ENCODE assay signal across 1 cellular context in the genomic region with DNA sequence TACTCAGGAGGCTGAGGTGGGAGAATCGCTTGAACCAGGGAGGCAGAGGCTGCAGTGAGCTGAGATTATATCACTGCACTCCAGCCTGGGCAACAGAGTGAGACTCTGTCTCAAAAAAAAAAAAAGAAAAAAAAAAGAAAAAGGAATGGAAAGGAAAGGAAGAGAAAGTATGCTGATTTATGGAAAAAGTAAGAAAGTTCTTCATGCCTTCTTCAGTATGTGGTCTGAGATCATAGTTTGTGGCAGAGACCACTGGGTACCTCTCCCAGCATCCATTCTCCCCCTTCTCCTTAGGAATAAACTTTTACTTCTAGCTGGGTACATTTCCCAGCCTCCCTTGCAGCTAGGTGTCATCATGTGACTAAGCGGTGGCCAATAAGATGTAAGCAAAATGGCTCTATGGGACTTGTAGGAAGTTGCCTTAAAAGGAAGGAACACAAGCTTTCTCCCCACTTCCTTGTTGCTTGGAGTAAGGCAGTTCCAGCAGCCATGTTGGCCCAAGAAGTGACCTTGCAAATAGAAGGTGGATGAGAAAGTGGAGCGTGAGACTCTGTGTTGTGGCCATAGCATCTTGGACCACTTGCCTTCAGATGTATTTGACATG.
A peak's percentile ranks its signal among the peaks of the same experiment; 100 is the strongest.
TF ChIP-seq lines count a peak whose summit lies in the region.

No MANE protein-coding gene starts in this region.

TF ChIP-seq in GM12878, 131 proteins besides CTCF, POLR2A, EP300 and RAD21 (continued from another document):
- TF ChIP-seq, protein P1, sequence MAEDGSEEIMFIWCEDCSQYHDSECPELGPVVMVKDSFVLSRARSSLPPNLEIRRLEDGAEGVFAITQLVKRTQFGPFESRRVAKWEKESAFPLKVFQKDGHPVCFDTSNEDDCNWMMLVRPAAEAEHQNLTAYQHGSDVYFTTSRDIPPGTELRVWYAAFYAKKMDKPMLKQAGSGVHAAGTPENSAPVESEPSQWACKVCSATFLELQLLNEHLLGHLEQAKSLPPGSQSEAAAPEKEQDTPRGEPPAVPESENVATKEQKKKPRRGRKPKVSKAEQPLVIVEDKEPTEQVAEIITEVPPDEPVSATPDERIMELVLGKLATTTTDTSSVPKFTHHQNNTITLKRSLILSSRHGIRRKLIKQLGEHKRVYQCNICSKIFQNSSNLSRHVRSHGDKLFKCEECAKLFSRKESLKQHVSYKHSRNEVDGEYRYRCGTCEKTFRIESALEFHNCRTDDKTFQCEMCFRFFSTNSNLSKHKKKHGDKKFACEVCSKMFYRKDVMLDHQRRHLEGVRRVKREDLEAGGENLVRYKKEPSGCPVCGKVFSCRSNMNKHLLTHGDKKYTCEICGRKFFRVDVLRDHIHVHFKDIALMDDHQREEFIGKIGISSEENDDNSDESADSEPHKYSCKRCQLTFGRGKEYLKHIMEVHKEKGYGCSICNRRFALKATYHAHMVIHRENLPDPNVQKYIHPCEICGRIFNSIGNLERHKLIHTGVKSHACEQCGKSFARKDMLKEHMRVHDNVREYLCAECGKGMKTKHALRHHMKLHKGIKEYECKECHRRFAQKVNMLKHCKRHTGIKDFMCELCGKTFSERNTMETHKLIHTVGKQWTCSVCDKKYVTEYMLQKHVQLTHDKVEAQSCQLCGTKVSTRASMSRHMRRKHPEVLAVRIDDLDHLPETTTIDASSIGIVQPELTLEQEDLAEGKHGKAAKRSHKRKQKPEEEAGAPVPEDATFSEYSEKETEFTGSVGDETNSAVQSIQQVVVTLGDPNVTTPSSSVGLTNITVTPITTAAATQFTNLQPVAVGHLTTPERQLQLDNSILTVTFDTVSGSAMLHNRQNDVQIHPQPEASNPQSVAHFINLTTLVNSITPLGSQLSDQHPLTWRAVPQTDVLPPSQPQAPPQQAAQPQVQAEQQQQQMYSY (CRISPR knock-in tag; IDR thresholded peaks at IDR 0.05): no peak
- TF ChIP-seq SRF (IDR thresholded peaks at IDR 0.05; ENCODE audit: low read depth in 2 of 2, low read length in 2 of 2): peak; percentile 40 to 52; a peak in 2 of 4 replicates
- no peak for TF ChIP-seq NBN (IDR thresholded peaks at IDR 0.05)
